Comparison of ENCODE assay signal across 1 cellular context in the genomic region with DNA sequence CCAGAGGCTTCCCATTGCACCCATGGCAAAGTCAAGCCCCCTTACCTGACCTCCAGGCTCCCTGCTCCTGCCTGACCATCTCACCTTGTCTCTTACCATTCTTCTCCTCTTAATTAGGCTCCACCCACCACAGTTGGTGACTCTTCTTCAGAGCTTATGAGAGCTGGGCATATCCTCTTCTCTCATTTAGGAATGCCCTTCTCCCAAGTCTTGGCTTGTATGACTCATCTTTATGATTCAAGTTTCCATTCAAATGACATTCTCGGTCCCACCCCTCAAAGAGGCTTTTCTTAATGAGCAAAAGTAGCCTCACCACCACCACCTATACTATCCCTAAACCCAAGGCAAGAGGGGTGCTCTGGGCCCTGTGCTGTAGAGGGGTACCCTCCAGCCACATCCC.
TF ChIP-seq lines count a peak whose summit lies in the region.

No MANE protein-coding gene starts in this region.

TF ChIP-seq in HCT116, 20 proteins besides CTCF, POLR2A, EP300 and RAD21 (continued from another document):
- no peak for TF ChIP-seq REST (IDR thresholded peaks at IDR 0.05; ENCODE audit: low read depth)
- peak; percentile 66 for TF ChIP-seq FOSL1 (IDR thresholded peaks at IDR 0.05; ENCODE audit: low read depth)
